Comparison of ENCODE assay signal across 13 cellular contexts in genomic region chr11:34055218-34056000, GRCh38. TPM values are rescaled to one million over a fixed set of nuclear protein-coding genes. Genes with fewer than 3 reads are reported as not detected.
DNase-seq lines count a peak whose midpoint lies in the region; ATAC-seq, FAIRE-seq and TF ChIP-seq lines count a peak whose summit lies in the region.
"Had no signal": no experiment of that assay in that cellular context is flagged by ENCODE, and none has a peak within 500 bp of the region (broad histone marks: within the 10 kb centered on the region; RNA-seq: fewer than 3 reads in every experiment).

No MANE protein-coding gene starts in this region.

- no peaks in the 10 kb centered on the region for H3K9me2 ChIP-seq in Loucy (replicated peaks; ENCODE audit: low read depth, low read length)

- peaks cover 28% of the 10 kb centered on the region for H3K4me1 Mint-ChIP-seq in neural progenitor cell

- peak overlapping the region; percentile 99 for H3K9ac ChIP-seq in DND-41 (ENCODE audit: low read depth, low read length)
- H3K9ac ChIP-seq in Loucy (ENCODE audit: low read depth, low read length, poor library complexity, severe bottlenecking): peak overlapping the region; percentile 98
- H3K9ac ChIP-seq in neural progenitor cell: no peak overlapping the region

- H3K36me3 Mint-ChIP-seq in neural progenitor cell: peaks cover 34% of the 10 kb centered on the region

- H3K4me3 Mint-ChIP-seq in neural progenitor cell: peak overlapping the region; percentile 64

- peaks cover 59% of the 10 kb centered on the region for H3K36me3 ChIP-seq in DND-41 (ENCODE audit: insufficient read depth, low read length)
- H3K36me3 ChIP-seq in Loucy (ENCODE audit: insufficient read depth, low read length): peaks cover 30% of the 10 kb centered on the region
- peaks cover 15% of the 10 kb centered on the region for H3K36me3 ChIP-seq in neural progenitor cell

- H4K20me1 ChIP-seq in DND-41 (ENCODE audit: insufficient read depth, low read length) (peaks cover 64% of the 10 kb centered on the region), Loucy (ENCODE audit: insufficient read depth, low read length, poor library complexity, severe bottlenecking) (peaks cover 82% of the 10 kb centered on the region), neural progenitor cell (ENCODE audit: low read depth) (peaks cover 67% of the 10 kb centered on the region)

- H3K4me3 ChIP-seq in DND-41 (ENCODE audit: low read depth in 1 of 2, low read length in 2 of 2): peak overlapping the region in 1 of 2 experiments; percentile 71; a peak in 2 of 4 replicates
- peak overlapping the region; percentile 92 for H3K4me3 ChIP-seq in Loucy (ENCODE audit: low read length, poor library complexity, severe bottlenecking)
- H3K4me3 ChIP-seq in coronary artery: peak overlapping the region; percentile 14
- H3K4me3 ChIP-seq in neural progenitor cell: peak overlapping the region; percentile 100

- H3K4me2 ChIP-seq in DND-41 (ENCODE audit: insufficient read depth, low read length) (peak overlapping the region; percentile 67), Loucy (ENCODE audit: low read depth, low read length, poor library complexity, severe bottlenecking) (peak overlapping the region; percentile 81), neural progenitor cell (peak overlapping the region; percentile 88)

- no peak overlapping the region for H2AFZ ChIP-seq in DND-41 (ENCODE audit: low read depth, low read length)
- no peak overlapping the region for H2AFZ ChIP-seq in Loucy (ENCODE audit: low read length)
- no peak overlapping the region for H2AFZ ChIP-seq in neural progenitor cell (replicated peaks)

- H3K27me3 Mint-ChIP-seq in neural progenitor cell (ENCODE audit: insufficient read depth, low read depth): peaks cover 5% of the 10 kb centered on the region

- ATAC-seq in DND-41 (ENCODE audit: insufficient read depth, low read depth): no peak
- ATAC-seq: heart right ventricle had no signal

- no peak for FAIRE-seq in H54 (lab: Jason Lieb, UNC)

- in situ Hi-C loops in ACHN (cut with HindIII; ENCODE audit: low pct_ligation_motif_present, low pct_unique_long_range_greater_than_20kb, low sequenced_read_pairs): no loop called here

- H3F3A ChIP-seq in Loucy (ENCODE audit: low read depth) (peaks cover 11% of the 10 kb centered on the region; the same call in 1 of the 2 replicates), neural progenitor cell (ENCODE audit: low read depth) (peaks cover 32% of the 10 kb centered on the region)

- TF ChIP-seq POLR2A in H54 (IDR thresholded peaks at IDR 0.05; ENCODE audit: low read depth, low read length): no peak

- no peak for DNase-seq in DND-41
- no peak for DNase-seq in coronary artery (ENCODE audit: low spot score)
- no peak for DNase-seq in neural progenitor cell (ENCODE audit: low spot score)
- DNase-seq in NOMO-1 (lab: John Stamatoyannopoulos, UW; ENCODE audit: unreplicated experiment in 2 of 2): no peak
- DNase-seq in H54 (ENCODE audit: insufficient read length, low spot score): no peak
- DNase-seq in ACHN: no peak
- DNase-seq: cerebellar nuclear complex; GF-D8; heart right ventricle; NCI-H2081 treated with DMSO at 0.1 percent for 48 hours; stimulated activated CD4-positive, alpha-beta T cell treated with anti-CD3 and anti-CD28 coated beads, Interleukin-12 subunit alpha, Interleukin-12 subunit beta, amount 100 ng/mL, for 4 hours; stimulated activated naive CD4-positive, alpha-beta T cell had no signal

- no peak overlapping the region for H3K27ac ChIP-seq in DND-41 (ENCODE audit: low read length)
- H3K27ac ChIP-seq in coronary artery: no peak overlapping the region
- no peak overlapping the region for H3K27ac ChIP-seq in neural progenitor cell

- H3K9me3 ChIP-seq in DND-41 (ENCODE audit: insufficient read depth, low read length, severe bottlenecking): no peaks in the 10 kb centered on the region
- no peaks in the 10 kb centered on the region for H3K9me3 ChIP-seq in Loucy (ENCODE audit: insufficient read depth, low read depth, low read length)
- no peaks in the 10 kb centered on the region for H3K9me3 ChIP-seq in neural progenitor cell (ENCODE audit: low read depth)
- H3K9me3 ChIP-seq: heart right ventricle had no signal

- H3K79me2 ChIP-seq in DND-41 (ENCODE audit: insufficient read depth, low read length) (peaks cover 87% of the 10 kb centered on the region), Loucy (ENCODE audit: insufficient read depth, low read length) (peaks cover 88% of the 10 kb centered on the region), neural progenitor cell (ENCODE audit: low read depth) (peaks cover 89% of the 10 kb centered on the region)

- no peaks in the 10 kb centered on the region for H3K9me3 Mint-ChIP-seq in neural progenitor cell

- H3K27me3 ChIP-seq in DND-41 (ENCODE audit: insufficient read depth, low read length, poor library complexity): no peaks in the 10 kb centered on the region
- peaks cover 11% of the 10 kb centered on the region for H3K27me3 ChIP-seq in Loucy (ENCODE audit: insufficient read depth, low read length, poor library complexity, severe bottlenecking)
- H3K27me3 ChIP-seq in neural progenitor cell: no peaks in the 10 kb centered on the region
- H3K27me3 ChIP-seq: heart right ventricle had no signal

- H3K27ac Mint-ChIP-seq in neural progenitor cell: no peak overlapping the region

- TF ChIP-seq CTCF in DND-41 (IDR thresholded peaks at IDR 0.05; ENCODE audit: borderline replicate concordance, extremely low read depth, low read length, poor library complexity, severe bottlenecking) (no peak), Loucy (conservative IDR thresholded peaks at IDR 0.05; ENCODE audit: low read length) (no peak), coronary artery (IDR thresholded peaks at IDR 0.05) (no peak), neural progenitor cell (IDR thresholded peaks at IDR 0.05) (no peak)

- H3K4me1 ChIP-seq in DND-41 (ENCODE audit: insufficient read depth, low read length) (peaks cover 51% of the 10 kb centered on the region), Loucy (ENCODE audit: insufficient read depth, low read length, poor library complexity, severe bottlenecking) (peaks cover 40% of the 10 kb centered on the region), neural progenitor cell (peaks cover 23% of the 10 kb centered on the region)

RNA-seq across cellular contexts. Expression of gene CAPRIN1, which starts 3.9 kb away (rescaled TPM):
- 275 and 498 TPM in 2 replicates for total RNA-seq in neural progenitor cell (ENCODE audit: low replicate concordance)

RNA-seq across cellular contexts. Expression of gene NAT10, which starts 50.0 kb away (rescaled TPM):
- total RNA-seq in neural progenitor cell (ENCODE audit: low replicate concordance): 42.9 and 44.6 TPM in 2 replicates
